ENCODE assay signal across 8 cellular contexts in the genomic region with DNA sequence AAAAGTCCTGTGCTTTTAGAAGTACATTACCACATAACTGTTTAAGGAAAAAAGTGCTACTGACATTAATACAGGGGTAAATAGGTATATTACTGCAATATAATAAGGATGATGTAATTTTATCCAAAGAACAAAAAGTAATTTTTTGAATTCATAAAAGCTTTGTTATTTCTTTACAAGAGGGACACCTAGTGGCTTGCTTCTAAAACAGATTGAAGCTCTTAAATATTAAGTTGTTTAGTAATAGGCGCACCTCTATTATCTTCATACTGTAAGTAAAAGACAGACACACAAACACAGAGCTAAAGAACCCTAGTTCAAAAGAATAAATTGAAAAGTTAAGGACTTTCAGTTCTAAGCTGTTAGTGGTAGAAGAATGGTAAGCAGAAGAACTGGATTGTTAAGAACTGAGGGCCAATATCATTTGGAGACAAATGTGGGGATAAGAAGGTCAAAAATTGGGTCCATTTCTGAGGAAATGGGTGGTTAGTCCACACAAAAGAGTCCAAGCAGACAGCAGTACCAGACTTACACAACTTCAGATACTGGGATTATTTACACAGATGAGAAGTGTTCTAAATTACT. TPM values are rescaled to one million over a fixed set of nuclear protein-coding genes. Genes with fewer than 3 reads are reported as not detected.
DNase-seq lines count a peak whose midpoint lies in the region; ATAC-seq and TF ChIP-seq lines count a peak whose summit lies in the region.

No MANE protein-coding gene starts in this region.

- POLR2A ChIA-PET in AG04450 (lab: Yijun Ruan, JAX): interaction anchor here (0.6 to 3.5 kb wide), 11 partner anchors 9 to 369 kb away, joined by 3 to 40 read pairs (median 6); a partner anchor contains a TSS
- POLR2A ChIA-PET in WTC11 (lab: Charles Lee): interaction anchor here (0.5 to 1.4 kb wide), 3 partner anchors 109 to 121 kb away, joined by 3 to 5 read pairs (median 3); a partner anchor contains a TSS
- POLR2A ChIA-PET in activated CD4-positive, alpha-beta T cell treated with anti-CD3 and anti-CD28 coated beads, Interleukin-2, amount 10 ng/mL, durations not matched to agents 7 days and 5 days (lab: Charles Lee): interaction anchor here (0.6 kb wide), 1 partner anchor 541 kb away, joined by 3 read pairs; no protein-coding TSS in a partner anchor

- no peak overlapping the region for H3K27ac ChIP-seq in AG04450 (ENCODE audit: low read depth, low read length)

- peak overlapping the region; percentile 4 for H3K27ac Mint-ChIP-seq in WTC11
- H3K27ac Mint-ChIP-seq in activated T-helper 2 cell treated with anti-CD3 and anti-CD28 coated beads, Interferon-gamma antibody, Interleukin-2, Interleukin-4, amounts not matched to agents 10 μg/mL and 5 μg/mL and 100 μg/mL, durations not matched to agents 14 hours and 24 hours and 36 hours: no peak overlapping the region
- H3K27ac Mint-ChIP-seq in activated CD4-positive, alpha-beta T cell treated with anti-CD3 and anti-CD28 coated beads, Interleukin-2, amount 10 ng/mL, durations not matched to agents 7 days and 5 days: no peak overlapping the region

- DNase-seq in AG04450 (ENCODE audit: low read depth, low spot score) (peak; percentile 33), HCEC 1CT (peak; percentile 73), WTC11 (ENCODE audit: low spot score) (no peak), left lobe of liver (ENCODE audit: low spot score) (no peak)
- no peak for DNase-seq in activated T-helper 2 cell treated with anti-CD3 and anti-CD28 coated beads, Interferon-gamma antibody, Interleukin-2, Interleukin-4, amounts not matched to agents 10 μg/mL and 5 μg/mL and 100 μg/mL, durations not matched to agents 14 hours and 24 hours and 36 hours (ENCODE audit: low spot score)
- no peak for DNase-seq in activated CD4-positive, alpha-beta T cell treated with anti-CD3 and anti-CD28 coated beads, Interleukin-2, amount 10 ng/mL, durations not matched to agents 7 days and 5 days

- no peaks in the 10 kb centered on the region for H3K4me1 Mint-ChIP-seq in WTC11
- H3K4me1 Mint-ChIP-seq in activated T-helper 2 cell treated with anti-CD3 and anti-CD28 coated beads, Interferon-gamma antibody, Interleukin-2, Interleukin-4, amounts not matched to agents 10 μg/mL and 5 μg/mL and 100 μg/mL, durations not matched to agents 14 hours and 24 hours and 36 hours (ENCODE audit: low read depth): no peaks in the 10 kb centered on the region
- no peaks in the 10 kb centered on the region for H3K4me1 Mint-ChIP-seq in activated CD4-positive, alpha-beta T cell treated with anti-CD3 and anti-CD28 coated beads, Interleukin-2, amount 10 ng/mL, durations not matched to agents 7 days and 5 days

- peaks cover 7% of the 10 kb centered on the region; the same call in 1 of the 2 replicates for H3K36me3 Mint-ChIP-seq in WTC11
- peaks cover 25% of the 10 kb centered on the region for H3K36me3 Mint-ChIP-seq in activated T-helper 2 cell treated with anti-CD3 and anti-CD28 coated beads, Interferon-gamma antibody, Interleukin-2, Interleukin-4, amounts not matched to agents 10 μg/mL and 5 μg/mL and 100 μg/mL, durations not matched to agents 14 hours and 24 hours and 36 hours (ENCODE audit: low read depth)
- H3K36me3 Mint-ChIP-seq in activated CD4-positive, alpha-beta T cell treated with anti-CD3 and anti-CD28 coated beads, Interleukin-2, amount 10 ng/mL, durations not matched to agents 7 days and 5 days (ENCODE audit: low read depth): peaks cover 9% of the 10 kb centered on the region

- H3K27me3 Mint-ChIP-seq in WTC11 (ENCODE audit: low read depth): no peaks in the 10 kb centered on the region
- no peaks in the 10 kb centered on the region for H3K27me3 Mint-ChIP-seq in activated T-helper 2 cell treated with anti-CD3 and anti-CD28 coated beads, Interferon-gamma antibody, Interleukin-2, Interleukin-4, amounts not matched to agents 10 μg/mL and 5 μg/mL and 100 μg/mL, durations not matched to agents 14 hours and 24 hours and 36 hours (ENCODE audit: low read depth)
- H3K27me3 Mint-ChIP-seq in activated CD4-positive, alpha-beta T cell treated with anti-CD3 and anti-CD28 coated beads, Interleukin-2, amount 10 ng/mL, durations not matched to agents 7 days and 5 days: no peaks in the 10 kb centered on the region

- intact Hi-C loops in activated T-helper 2 cell treated with anti-CD3 and anti-CD28 coated beads, Interferon-gamma antibody, Interleukin-2, Interleukin-4, amounts not matched to agents 10 μg/mL and 5 μg/mL and 100 μg/mL, durations not matched to agents 14 hours and 24 hours and 36 hours (cut with micrococcal nuclease): loop anchor here (2.0 kb wide), 1 partner anchor 384 kb away; no protein-coding TSS in a partner anchor

- peak; percentile 56 for TF ChIP-seq CTCF in AG04450 (IDR thresholded peaks at IDR 0.05; ENCODE audit: low read depth, low read length)
- TF ChIP-seq CTCF in WTC11 (IDR thresholded peaks at IDR 0.05): no peak

- H3K27me3 ChIP-seq in AG04450 (ENCODE audit: control insufficient read depth, insufficient read depth, low read length): no peaks in the 10 kb centered on the region

- CTCF ChIA-PET in AG04450 (lab: Charles Lee) (interaction anchor here (0.5 to 3.9 kb wide), 56 partner anchors 9 to 433 kb away, joined by 3 to 84 read pairs (median 5); a partner anchor contains a TSS), WTC11 (lab: Charles Lee) (interaction anchor here (0.6 to 2.7 kb wide), 24 partner anchors 8 to 433 kb away, joined by 3 to 31 read pairs (median 5); a partner anchor contains a TSS)
- CTCF ChIA-PET in activated CD4-positive, alpha-beta T cell treated with anti-CD3 and anti-CD28 coated beads, Interleukin-2, amount 10 ng/mL, durations not matched to agents 7 days and 5 days (lab: Charles Lee): interaction anchor here (1.2 to 1.6 kb wide), 3 partner anchors 9 to 17 kb away, joined by 3 to 7 read pairs (median 3); no protein-coding TSS in a partner anchor

- no peak overlapping the region for H3K4me3 ChIP-seq in AG04450 (ENCODE audit: low read depth, low read length)

- H3K4me3 Mint-ChIP-seq in WTC11: no peak overlapping the region
- no peak overlapping the region for H3K4me3 Mint-ChIP-seq in activated T-helper 2 cell treated with anti-CD3 and anti-CD28 coated beads, Interferon-gamma antibody, Interleukin-2, Interleukin-4, amounts not matched to agents 10 μg/mL and 5 μg/mL and 100 μg/mL, durations not matched to agents 14 hours and 24 hours and 36 hours (ENCODE audit: low read depth)
- H3K4me3 Mint-ChIP-seq in activated CD4-positive, alpha-beta T cell treated with anti-CD3 and anti-CD28 coated beads, Interleukin-2, amount 10 ng/mL, durations not matched to agents 7 days and 5 days: no peak overlapping the region

- no peaks in the 10 kb centered on the region for H3K9me3 ChIP-seq in AG04450 (ENCODE audit: control insufficient read depth, insufficient read depth, low read length)

- no peaks in the 10 kb centered on the region; the same call in 1 of the 2 replicates for H3K9me3 Mint-ChIP-seq in WTC11
- no peaks in the 10 kb centered on the region for H3K9me3 Mint-ChIP-seq in activated T-helper 2 cell treated with anti-CD3 and anti-CD28 coated beads, Interferon-gamma antibody, Interleukin-2, Interleukin-4, amounts not matched to agents 10 μg/mL and 5 μg/mL and 100 μg/mL, durations not matched to agents 14 hours and 24 hours and 36 hours
- no peaks in the 10 kb centered on the region for H3K9me3 Mint-ChIP-seq in activated CD4-positive, alpha-beta T cell treated with anti-CD3 and anti-CD28 coated beads, Interleukin-2, amount 10 ng/mL, durations not matched to agents 7 days and 5 days

- ATAC-seq in WTC11 (no peak), left lobe of liver (peak; percentile 52), GM21528 (IDR thresholded peaks at IDR 0.05; ENCODE audit: low FRiP score, unreplicated experiment) (no peak), GM18870 (IDR thresholded peaks at IDR 0.05; ENCODE audit: unreplicated experiment) (no peak)

TF ChIP-seq in WTC11, 78 proteins besides CTCF, POLR2A, EP300 and RAD21 (continues in another document):
- TF ChIP-seq NR3C1 (CRISPR knock-in tag; conservative IDR thresholded peaks at IDR 0.05; ENCODE audit: low read depth) (no peak), KAT7 (CRISPR knock-in tag; IDR thresholded peaks at IDR 0.05; ENCODE audit: borderline replicate concordance) (no peak)
- TF ChIP-seq, protein P1, sequence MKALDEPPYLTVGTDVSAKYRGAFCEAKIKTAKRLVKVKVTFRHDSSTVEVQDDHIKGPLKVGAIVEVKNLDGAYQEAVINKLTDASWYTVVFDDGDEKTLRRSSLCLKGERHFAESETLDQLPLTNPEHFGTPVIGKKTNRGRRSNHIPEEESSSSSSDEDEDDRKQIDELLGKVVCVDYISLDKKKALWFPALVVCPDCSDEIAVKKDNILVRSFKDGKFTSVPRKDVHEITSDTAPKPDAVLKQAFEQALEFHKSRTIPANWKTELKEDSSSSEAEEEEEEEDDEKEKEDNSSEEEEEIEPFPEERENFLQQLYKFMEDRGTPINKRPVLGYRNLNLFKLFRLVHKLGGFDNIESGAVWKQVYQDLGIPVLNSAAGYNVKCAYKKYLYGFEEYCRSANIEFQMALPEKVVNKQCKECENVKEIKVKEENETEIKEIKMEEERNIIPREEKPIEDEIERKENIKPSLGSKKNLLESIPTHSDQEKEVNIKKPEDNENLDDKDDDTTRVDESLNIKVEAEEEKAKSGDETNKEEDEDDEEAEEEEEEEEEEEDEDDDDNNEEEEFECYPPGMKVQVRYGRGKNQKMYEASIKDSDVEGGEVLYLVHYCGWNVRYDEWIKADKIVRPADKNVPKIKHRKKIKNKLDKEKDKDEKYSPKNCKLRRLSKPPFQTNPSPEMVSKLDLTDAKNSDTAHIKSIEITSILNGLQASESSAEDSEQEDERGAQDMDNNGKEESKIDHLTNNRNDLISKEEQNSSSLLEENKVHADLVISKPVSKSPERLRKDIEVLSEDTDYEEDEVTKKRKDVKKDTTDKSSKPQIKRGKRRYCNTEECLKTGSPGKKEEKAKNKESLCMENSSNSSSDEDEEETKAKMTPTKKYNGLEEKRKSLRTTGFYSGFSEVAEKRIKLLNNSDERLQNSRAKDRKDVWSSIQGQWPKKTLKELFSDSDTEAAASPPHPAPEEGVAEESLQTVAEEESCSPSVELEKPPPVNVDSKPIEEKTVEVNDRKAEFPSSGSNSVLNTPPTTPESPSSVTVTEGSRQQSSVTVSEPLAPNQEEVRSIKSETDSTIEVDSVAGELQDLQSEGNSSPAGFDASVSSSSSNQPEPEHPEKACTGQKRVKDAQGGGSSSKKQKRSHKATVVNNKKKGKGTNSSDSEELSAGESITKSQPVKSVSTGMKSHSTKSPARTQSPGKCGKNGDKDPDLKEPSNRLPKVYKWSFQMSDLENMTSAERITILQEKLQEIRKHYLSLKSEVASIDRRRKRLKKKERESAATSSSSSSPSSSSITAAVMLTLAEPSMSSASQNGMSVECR (CRISPR knock-in tag; IDR thresholded peaks at IDR 0.05; ENCODE audit: borderline replicate concordance): no peak

RNA-seq across cellular contexts. Expression of a gene that starts 15.4 kb away (rescaled TPM):
- 18.9 and 19.2 TPM in 2 replicates for polyA plus RNA-seq in AG04450 (2011; rRNA removed)
- 8.9 and 11.8 TPM in 2 replicates for polyA minus RNA-seq in AG04450 (2011; rRNA and poly(A)+ RNA removed)
- total RNA-seq in WTC11 (2021): 14.3 to 16.4 TPM (median 15.9 TPM) in 3 replicates
- 3.4 TPM for total RNA-seq in left lobe of liver
- total RNA-seq in activated T-helper 2 cell treated with anti-CD3 and anti-CD28 coated beads, Interferon-gamma antibody, Interleukin-2, Interleukin-4, amounts not matched to agents 10 μg/mL and 5 μg/mL and 100 μg/mL, durations not matched to agents 14 hours and 24 hours and 36 hours: 19.9 and 21.8 TPM in 2 replicates
- 10 to 100 TPM; 16.9 to 20.3 TPM for total RNA-seq in activated CD4-positive, alpha-beta T cell treated with anti-CD3 and anti-CD28 coated beads, Interleukin-2, amount 10 ng/mL, durations not matched to agents 7 days and 5 days

Comparison
In these comparisons a context has a peak if more than half of its experiments do, and no peak if none do; other contexts are left out.
1. DNase-seq: peak in AG04450 (single experiment) and HCEC 1CT (single experiment); none in WTC11 (single experiment), left lobe of liver (single experiment), activated T-helper 2 cell treated with anti-CD3 and anti-CD28 coated beads, Interferon-gamma antibody, Interleukin-2, Interleukin-4, amounts not matched to agents 10 μg/mL and 5 μg/mL and 100 μg/mL, durations not matched to agents 14 hours and 24 hours and 36 hours (single experiment) and activated CD4-positive, alpha-beta T cell treated with anti-CD3 and anti-CD28 coated beads, Interleukin-2, amount 10 ng/mL, durations not matched to agents 7 days and 5 days (single experiment).